ENCODE assay signal across 8 cellular contexts in genomic region chr22:42508327-42508974, GRCh38. TPM values are rescaled to one million over a fixed set of nuclear protein-coding genes. Genes with fewer than 3 reads are reported as not detected.
DNase-seq lines count a peak whose midpoint lies in the region; ATAC-seq, FAIRE-seq and TF ChIP-seq lines count a peak whose summit lies in the region.
"Not testable (repeated sequence)": the region's sequence is repeated elsewhere in the genome, so short reads cannot be mapped to it uniquely, and the experiment has no call there.
"Had no signal": no experiment of that assay in that cellular context is flagged by ENCODE, and none has a peak within 500 bp of the region (broad histone marks: within the 10 kb centered on the region; RNA-seq: fewer than 3 reads in every experiment).

No MANE protein-coding gene starts in this region.

- not testable (repeated sequence) for H4K20me1 ChIP-seq in OCI-LY7 (ENCODE audit: insufficient read depth, low read length); endothelial cell of umbilical vein (replicated peaks; ENCODE audit: control insufficient read depth, extremely low read depth, insufficient read depth, low read length)

- H3K9ac ChIP-seq in endothelial cell of umbilical vein (replicated peaks; ENCODE audit: extremely low read depth, insufficient read depth, low read length): not testable (repeated sequence)

- TF ChIP-seq CTCF in HEK293 (tag by site-specific recombination; IDR thresholded peaks at IDR 0.05); OCI-LY7 (conservative IDR thresholded peaks at IDR 0.05; ENCODE audit: low read length); WTC11 (IDR thresholded peaks at IDR 0.05); endothelial cell of umbilical vein (IDR thresholded peaks at IDR 0.05; ENCODE audit: extremely low read depth in 1 of 2, insufficient read depth in 1 of 2, low read depth in 1 of 2, low read length in 2 of 2); nephron progenitor cell (IDR thresholded peaks at IDR 0.05): not testable (repeated sequence)

- not testable (repeated sequence) for H3K4me3 ChIP-seq in CD4-positive, CD25-positive, alpha-beta regulatory T cell (ENCODE audit: low read depth, low read length); HEK293 (ENCODE audit: low read depth, low read length); OCI-LY7 (ENCODE audit: low read depth, low read length, poor library complexity, severe bottlenecking); endothelial cell of umbilical vein (replicated peaks in 1 of 3; ENCODE audit: insufficient read depth in 1 of 3, low read depth in 1 of 3, low read length in 3 of 3)

- H3K36me3 Mint-ChIP-seq in CD4-positive, CD25-positive, alpha-beta regulatory T cell; WTC11; nephron progenitor cell (ENCODE audit: low read depth); stimulated activated naive B cell treated with anti-CD40 and anti-IgM and Interleukin-4, amounts not matched to agents 10 μg/mL and 1 μg/mL and 100 μg/mL, for 72 hours: not testable (repeated sequence)

- H3K4me1 Mint-ChIP-seq in CD4-positive, CD25-positive, alpha-beta regulatory T cell; nephron progenitor cell; stimulated activated naive B cell treated with anti-CD40 and anti-IgM and Interleukin-4, amounts not matched to agents 10 μg/mL and 1 μg/mL and 100 μg/mL, for 72 hours: not testable (repeated sequence)
- peaks cover 30% of the 10 kb centered on the region for H3K4me1 Mint-ChIP-seq in WTC11

- FAIRE-seq in endothelial cell of umbilical vein (lab: Jason Lieb, UNC): not testable (repeated sequence)

- intact Hi-C loops in OCI-LY7 (cut with micrococcal nuclease; ENCODE audit: unreplicated experiment); endothelial cell of umbilical vein (cut with micrococcal nuclease): not testable (repeated sequence)

- CTCF ChIA-PET in HEK293 (lab: Yijun Ruan, JAX); OCI-LY7 (lab: Charles Lee; ENCODE audit: unreplicated experiment); endothelial cell of umbilical vein (lab: Charles Lee): not testable (repeated sequence)
- CTCF ChIA-PET in WTC11 (lab: Charles Lee): interaction anchor here (0.7 kb wide), 1 partner anchor 64 kb away, joined by 4 read pairs; no protein-coding TSS in a partner anchor

- not testable (repeated sequence) for H3K27me3 Mint-ChIP-seq in CD4-positive, CD25-positive, alpha-beta regulatory T cell; WTC11 (ENCODE audit: low read depth); nephron progenitor cell (ENCODE audit: low read depth, poor library complexity); stimulated activated naive B cell treated with anti-CD40 and anti-IgM and Interleukin-4, amounts not matched to agents 10 μg/mL and 1 μg/mL and 100 μg/mL, for 72 hours

- H3K4me1 ChIP-seq in CD4-positive, CD25-positive, alpha-beta regulatory T cell (ENCODE audit: control insufficient read depth, insufficient read depth, low read length, poor library complexity, severe bottlenecking); HEK293 (ENCODE audit: control insufficient read depth, insufficient read depth, low read length); endothelial cell of umbilical vein (ENCODE audit: control insufficient read depth, extremely low read depth, insufficient read depth, low read length): not testable (repeated sequence)
- H3K4me1 ChIP-seq in OCI-LY7 (ENCODE audit: insufficient read depth, low read length, poor library complexity, severe bottlenecking): peaks cover 38% of the 10 kb centered on the region

- H3K36me3 ChIP-seq in CD4-positive, CD25-positive, alpha-beta regulatory T cell (ENCODE audit: control insufficient read depth, insufficient read depth, low read length); endothelial cell of umbilical vein (ENCODE audit: control insufficient read depth in 2 of 2, extremely low read depth in 1 of 2, insufficient read depth in 2 of 2, low read length in 2 of 2): not testable (repeated sequence)
- H3K36me3 ChIP-seq in HEK293 (ENCODE audit: control insufficient read depth in 2 of 2, insufficient read depth in 1 of 2, low read length in 2 of 2) (peaks cover 0 to 14% of the 10 kb centered on the region in 2 experiments; a peak in 1 of 3 replicates), OCI-LY7 (ENCODE audit: insufficient read depth, low read length) (peaks cover 25% of the 10 kb centered on the region)

- H3K4me3 Mint-ChIP-seq in CD4-positive, CD25-positive, alpha-beta regulatory T cell; WTC11; nephron progenitor cell; stimulated activated naive B cell treated with anti-CD40 and anti-IgM and Interleukin-4, amounts not matched to agents 10 μg/mL and 1 μg/mL and 100 μg/mL, for 72 hours: not testable (repeated sequence)

- H3K27me3 ChIP-seq in CD4-positive, CD25-positive, alpha-beta regulatory T cell (ENCODE audit: control insufficient read depth, insufficient read depth, low read length); endothelial cell of umbilical vein (ENCODE audit: control insufficient read depth in 2 of 2, insufficient read depth in 2 of 2, low read length in 2 of 2): not testable (repeated sequence)

- BruUV-seq in OCI-LY7 (replicated peaks; lab: Mats Ljungman, UMichigan) (TSS peak; percentile 17), endothelial cell of umbilical vein (replicated peaks; lab: Mats Ljungman, UMichigan) (TSS peak; percentile 5)

- not testable (repeated sequence) for H3K4me2 ChIP-seq in OCI-LY7 (ENCODE audit: low read length); endothelial cell of umbilical vein (ENCODE audit: insufficient read depth, low read length)

- H3K9me2 ChIP-seq in OCI-LY7 (ENCODE audit: insufficient read depth, low read length): not testable (repeated sequence)

- H3K27ac ChIP-seq in CD4-positive, CD25-positive, alpha-beta regulatory T cell (ENCODE audit: insufficient read depth, low read length, poor library complexity, severe bottlenecking); HEK293 (ENCODE audit: extremely low read depth, low read depth, low read length); OCI-LY7 (ENCODE audit: low read depth, low read length, poor library complexity, severe bottlenecking); endothelial cell of umbilical vein (ENCODE audit: insufficient read depth, low read depth, low read length): not testable (repeated sequence)

- dilution Hi-C loops in endothelial cell of umbilical vein (cut with MboI; ENCODE audit: extremely low pct_ligation_motif_present, low sequenced_read_pairs): not testable (repeated sequence)

- H3K27ac Mint-ChIP-seq in CD4-positive, CD25-positive, alpha-beta regulatory T cell: peak overlapping the region in 2 of 3 donors; percentile 55 to 69
- peak overlapping the region; percentile 89 for H3K27ac Mint-ChIP-seq in WTC11
- peak overlapping the region; percentile 82 for H3K27ac Mint-ChIP-seq in nephron progenitor cell
- peak overlapping the region; percentile 62 for H3K27ac Mint-ChIP-seq in stimulated activated naive B cell treated with anti-CD40 and anti-IgM and Interleukin-4, amounts not matched to agents 10 μg/mL and 1 μg/mL and 100 μg/mL, for 72 hours

- H3K9me3 ChIP-seq in CD4-positive, CD25-positive, alpha-beta regulatory T cell (ENCODE audit: control insufficient read depth in 2 of 2, low read length in 2 of 2); HEK293 (ENCODE audit: control insufficient read depth, insufficient read depth, low read depth, low read length); OCI-LY7 (ENCODE audit: low read length); endothelial cell of umbilical vein (replicated peaks; ENCODE audit: control insufficient read depth, insufficient read depth, low read length): not testable (repeated sequence)

- H2AFZ ChIP-seq in OCI-LY7 (ENCODE audit: low read length); endothelial cell of umbilical vein (ENCODE audit: low read depth, low read length): not testable (repeated sequence)

- TF ChIP-seq POLR2A in endothelial cell of umbilical vein (IDR thresholded peaks at IDR 0.05; ENCODE audit: low read depth, low read length): not testable (repeated sequence)

- not testable (repeated sequence) for H3K9me1 ChIP-seq in endothelial cell of umbilical vein (replicated peaks; ENCODE audit: control insufficient read depth, extremely low read depth, insufficient read depth, low read length)

- POLR2A ChIA-PET in HEK293 (lab: Yijun Ruan, JAX): interaction anchor here (0.7 kb wide), 2 partner anchors 25 to 806 kb away, joined by 3 to 6 read pairs; no protein-coding TSS in a partner anchor
- POLR2A ChIA-PET in OCI-LY7 (lab: Charles Lee): interaction anchor here (0.6 to 1.0 kb wide), 2 partner anchors 105 to 208 kb away, joined by 3 to 6 read pairs; no protein-coding TSS in a partner anchor
- POLR2A ChIA-PET in WTC11 (lab: Charles Lee): interaction anchor here (0.6 kb wide), 3 partner anchors 72 to 849 kb away, joined by 3 to 5 read pairs (median 3); no protein-coding TSS in a partner anchor
- POLR2A ChIA-PET in endothelial cell of umbilical vein (lab: Charles Lee): not testable (repeated sequence)

- not testable (repeated sequence) for H3K9me3 Mint-ChIP-seq in CD4-positive, CD25-positive, alpha-beta regulatory T cell; WTC11; nephron progenitor cell; stimulated activated naive B cell treated with anti-CD40 and anti-IgM and Interleukin-4, amounts not matched to agents 10 μg/mL and 1 μg/mL and 100 μg/mL, for 72 hours

- H3K79me2 ChIP-seq in OCI-LY7 (ENCODE audit: insufficient read depth, low read depth, low read length); endothelial cell of umbilical vein (ENCODE audit: control insufficient read depth, insufficient read depth, low read length): not testable (repeated sequence)

- ATAC-seq in CD4-positive, CD25-positive, alpha-beta regulatory T cell (ENCODE audit: low read depth in 2 of 2): not testable (repeated sequence)
- ATAC-seq in WTC11: peak; percentile 47
- peak; percentile 14 to 17 for ATAC-seq in stimulated activated naive B cell treated with anti-CD40 and anti-IgM and Interleukin-4, amounts not matched to agents 10 μg/mL and 1 μg/mL and 100 μg/mL, for 72 hours (replicated peaks)

- not testable (repeated sequence) for DNase-seq in CD4-positive, CD25-positive, alpha-beta regulatory T cell; OCI-LY7 (ENCODE audit: low spot score); WTC11 (ENCODE audit: low spot score); endothelial cell of umbilical vein (ENCODE audit: low read depth, low spot score); nephron progenitor cell; stimulated activated naive B cell treated with anti-CD40 and anti-IgM and Interleukin-4, amounts not matched to agents 10 μg/mL and 1 μg/mL and 100 μg/mL, for 72 hours

RNA-seq across cellular contexts. Expression of gene RRP7A, which starts 11.1 kb away (rescaled TPM):
- total RNA-seq in CD4-positive, CD25-positive, alpha-beta regulatory T cell: 56.0 TPM
- 10 to 100 TPM; 29.8 to 50.6 (median 45.2) TPM for polyA plus RNA-seq in CD4-positive, CD25-positive, alpha-beta regulatory T cell
- 125 and 137 TPM in 2 replicates for total RNA-seq in OCI-LY7 (2014; rRNA removed; shearing (Covaris generic))
- 149 and 172 TPM in 2 replicates for total RNA-seq in OCI-LY7 (2022)
- total RNA-seq in WTC11 (2021): 72.9 to 95.0 TPM (median 76.5 TPM) in 3 replicates
- 61.9 and 83.7 TPM in 2 replicates for total RNA-seq in endothelial cell of umbilical vein
- polyA plus RNA-seq in endothelial cell of umbilical vein: 34.4 and 35.3 TPM in 2 replicates
- 46.5 and 48.9 TPM in 2 replicates for polyA plus RNA-seq in endothelial cell of umbilical vein (2011; cell fraction: cytosol; rRNA removed)
- polyA plus RNA-seq in endothelial cell of umbilical vein (2011; cell fraction: nucleus; rRNA removed): 35.9 and 36.0 TPM in 2 replicates
- 43.7 and 54.2 TPM in 2 replicates for polyA plus RNA-seq in endothelial cell of umbilical vein (2012)
- 29.8 and 33.2 TPM in 2 replicates for polyA minus RNA-seq in endothelial cell of umbilical vein
- 9.7 TPM for polyA minus RNA-seq in endothelial cell of umbilical vein (2011; cell fraction: cytosol; rRNA and poly(A)+ RNA removed)
- 16.8 and 21.1 TPM in 2 replicates for polyA minus RNA-seq in endothelial cell of umbilical vein (2011; cell fraction: nucleus; rRNA and poly(A)+ RNA removed)

RNA-seq across cellular contexts. Expression of gene SERHL2, which starts 45.3 kb away (rescaled TPM):
- total RNA-seq in CD4-positive, CD25-positive, alpha-beta regulatory T cell: not detected
- under 1 TPM in 3 of 4 donors, not detected in 1; 0.41 to 0.76 (median 0.50) TPM for polyA plus RNA-seq in CD4-positive, CD25-positive, alpha-beta regulatory T cell
- 93.9 and 98.0 TPM in 2 replicates for total RNA-seq in OCI-LY7 (2014; rRNA removed; shearing (Covaris generic))
- 36.4 and 39.5 TPM in 2 replicates for total RNA-seq in OCI-LY7 (2022)
- 0.37 to 1.1 TPM (median 0.92 TPM) in 3 replicates for total RNA-seq in WTC11 (2021)
- 0.76 and 0.80 TPM in 2 replicates for total RNA-seq in endothelial cell of umbilical vein
- polyA plus RNA-seq in endothelial cell of umbilical vein: 2.0 and 2.3 TPM in 2 replicates
- polyA plus RNA-seq in endothelial cell of umbilical vein (2011; cell fraction: cytosol; rRNA removed): 1.4 and 1.8 TPM in 2 replicates
- 0.82 and 2.0 TPM in 2 replicates for polyA plus RNA-seq in endothelial cell of umbilical vein (2011; cell fraction: nucleus; rRNA removed)
- 1.3 and 2.0 TPM in 2 replicates for polyA plus RNA-seq in endothelial cell of umbilical vein (2012)
- polyA minus RNA-seq in endothelial cell of umbilical vein: 4.0 and 5.0 TPM in 2 replicates
- not detected for polyA minus RNA-seq in endothelial cell of umbilical vein (2011; cell fraction: cytosol; rRNA and poly(A)+ RNA removed)
- 0.43 TPM in 1 of 2 replicates, not detected in the other for polyA minus RNA-seq in endothelial cell of umbilical vein (2011; cell fraction: nucleus; rRNA and poly(A)+ RNA removed)
- total RNA-seq: A172 had no signal

Comparison
In these comparisons a context has a peak if more than half of its experiments do, and no peak if none do; other contexts are left out.
1. RNA of gene SERHL2, which starts 45.3 kb away (total RNA-seq): 36.4 to 98.0 TPM in OCI-LY7; 0.37 to 1.1 TPM in WTC11, 0.76 to 0.80 TPM in endothelial cell of umbilical vein and not detected in CD4-positive, CD25-positive, alpha-beta regulatory T cell (single experiment); every median in the first group is over 10 times any median in the second.
2. Peak in every context shown above with its lines, with median percentiles within 50 percentile points of each other: H3K27ac Mint-ChIP-seq.